Comparison of ENCODE assay signal across 8 cellular contexts in the genomic region with DNA sequence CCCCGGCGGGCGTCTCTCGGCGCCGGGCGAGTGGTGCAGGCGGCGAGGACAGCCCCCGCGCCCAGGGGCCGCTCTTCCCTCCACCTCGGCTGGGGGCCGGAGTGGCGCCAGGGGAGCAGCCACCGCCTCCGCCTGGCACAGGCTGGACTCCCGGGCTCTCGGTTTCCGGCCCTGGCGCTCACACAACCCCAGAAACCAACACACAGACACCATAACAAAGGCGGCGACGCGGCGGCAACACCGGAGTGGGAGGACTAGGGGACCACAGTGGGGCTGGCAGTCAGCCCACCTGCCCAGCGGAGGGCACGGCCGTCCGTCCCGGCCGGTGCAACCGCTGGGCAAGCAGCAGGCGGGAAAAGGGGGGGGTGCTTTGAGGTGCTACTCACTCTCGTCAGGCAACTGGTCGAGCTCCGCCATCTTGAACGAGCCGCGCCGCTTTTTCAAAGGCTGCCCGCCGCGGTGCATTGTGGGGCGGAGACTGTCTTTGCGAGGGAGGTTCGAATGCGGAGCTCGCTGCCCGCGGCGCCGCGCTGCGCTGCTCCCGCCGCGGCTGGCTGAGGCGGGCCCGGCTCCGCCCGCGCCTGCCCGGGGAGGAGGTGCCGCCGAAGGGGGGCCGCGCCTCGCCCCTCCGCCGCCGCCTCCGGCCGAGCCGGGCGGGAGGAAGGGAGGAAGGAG. TPM values are rescaled to one million over a fixed set of nuclear protein-coding genes. Genes with fewer than 3 reads are reported as not detected.
A peak's percentile ranks its signal among the peaks of the same experiment; 100 is the strongest.
DNase-seq lines count a peak whose midpoint lies in the region; ATAC-seq and TF ChIP-seq lines count a peak whose summit lies in the region.

A gene with protein sequence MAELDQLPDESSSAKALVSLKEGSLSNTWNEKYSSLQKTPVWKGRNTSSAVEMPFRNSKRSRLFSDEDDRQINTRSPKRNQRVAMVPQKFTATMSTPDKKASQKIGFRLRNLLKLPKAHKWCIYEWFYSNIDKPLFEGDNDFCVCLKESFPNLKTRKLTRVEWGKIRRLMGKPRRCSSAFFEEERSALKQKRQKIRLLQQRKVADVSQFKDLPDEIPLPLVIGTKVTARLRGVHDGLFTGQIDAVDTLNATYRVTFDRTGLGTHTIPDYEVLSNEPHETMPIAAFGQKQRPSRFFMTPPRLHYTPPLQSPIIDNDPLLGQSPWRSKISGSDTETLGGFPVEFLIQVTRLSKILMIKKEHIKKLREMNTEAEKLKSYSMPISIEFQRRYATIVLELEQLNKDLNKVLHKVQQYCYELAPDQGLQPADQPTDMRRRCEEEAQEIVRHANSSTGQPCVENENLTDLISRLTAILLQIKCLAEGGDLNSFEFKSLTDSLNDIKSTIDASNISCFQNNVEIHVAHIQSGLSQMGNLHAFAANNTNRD (minus strand): TSS at position 442 of the 675 bp plus-strand sequence. CDS start 25 bp downstream, at position 417.

- no peaks in the 10 kb centered on the region for H3K36me3 Mint-ChIP-seq in endodermal cell (ENCODE audit: low read depth)

- ATAC-seq in GM21360 (IDR thresholded peaks at IDR 0.05; ENCODE audit: unreplicated experiment) = peak; percentile 68

- peaks cover 24% of the 10 kb centered on the region for H3K27me3 Mint-ChIP-seq in endodermal cell (ENCODE audit: insufficient read depth)

- H3K4me1 Mint-ChIP-seq in endodermal cell = peaks cover 26% of the 10 kb centered on the region

- H3K36me3 ChIP-seq in endodermal cell (ENCODE audit: control insufficient read depth, insufficient read depth, low read length) = no peaks in the 10 kb centered on the region
- H3K36me3 ChIP-seq in mesodermal cell (ENCODE audit: control insufficient read depth, insufficient read depth, low read length) = peaks cover under 1% of the 10 kb centered on the region

- peak within 1 kb of the TSS; percentile 94 for H3K27ac Mint-ChIP-seq in endodermal cell

- H3K4me1 ChIP-seq in endodermal cell (ENCODE audit: control insufficient read depth, insufficient read depth, low read length) (no peaks in the 10 kb centered on the region), mesodermal cell (ENCODE audit: control insufficient read depth, insufficient read depth, low read length, poor library complexity, severe bottlenecking) (peaks cover 16% of the 10 kb centered on the region)

- peak within 1 kb of the TSS; percentile 85 for H3K4me3 Mint-ChIP-seq in endodermal cell

- peaks cover 32% of the 10 kb centered on the region for H3K27me3 ChIP-seq in endodermal cell (ENCODE audit: control insufficient read depth, insufficient read depth, low read length, poor library complexity, severe bottlenecking)

- H3K27ac ChIP-seq in endodermal cell (ENCODE audit: low read depth, low read length) (peak within 1 kb of the TSS; percentile 89), mesodermal cell (ENCODE audit: low read depth, low read length, severe bottlenecking) (peak within 1 kb of the TSS; percentile 90)

- peaks cover 1% of the 10 kb centered on the region for H3K9me3 Mint-ChIP-seq in endodermal cell

- H3K4me3 ChIP-seq in endodermal cell (ENCODE audit: low read length) (peak within 1 kb of the TSS; percentile 94), mesodermal cell (ENCODE audit: extremely low read depth, insufficient read depth, low read length, poor library complexity, severe bottlenecking) (peak within 1 kb of the TSS; percentile 93)

- peak within 1 kb of the TSS; percentile 94 for H3K9ac ChIP-seq in endodermal cell (ENCODE audit: extremely low read depth, low read length, poor library complexity, severe bottlenecking)

- H3K9me3 ChIP-seq in endodermal cell (ENCODE audit: control insufficient read depth, low read length) (peaks cover 2% of the 10 kb centered on the region), mesodermal cell (ENCODE audit: control insufficient read depth, low read length) (no peaks in the 10 kb centered on the region)

- DNase-seq in COR-L47 (lab: John Stamatoyannopoulos, UW) (peak; percentile 92), HT1080 (ENCODE audit: low read depth) (peak; percentile 81), NOMO-1 treated with dmso at 0.1 percent for 144 hours (lab: John Stamatoyannopoulos, UW; ENCODE audit: unreplicated experiment) (peak; percentile 83), endodermal cell (peak; percentile 99)
- peak; percentile 79 to 92 (median 80) for DNase-seq in activated CD8-positive, alpha-beta memory T cell treated with anti-CD3 and anti-CD28 coated beads for 48 hours (ENCODE audit: low read depth in 2 of 3, low spot score in 2 of 3)
- DNase-seq in stimulated activated CD8-positive, alpha-beta memory T cell treated with anti-CD3 and anti-CD28 coated beads, Interleukin-15, amount 100 ng/mL, for 1 hour (ENCODE audit: low read depth) = peak; percentile 87

- no peak for TF ChIP-seq CTCF in endodermal cell (conservative IDR thresholded peaks at IDR 0.05)

- 0% methylated on average over 18 to 77 of the region's 77 CpGs for WGBS in endodermal cell (ENCODE audit: insufficient coverage in 1 of 2, insufficient read length in 1 of 2), 2 experiments
- WGBS in mesodermal cell (ENCODE audit: insufficient coverage in 2 of 2), 2 experiments = 0 to 1% methylated on average over 41 to 43 of the region's 77 CpGs

RNA-seq across cellular contexts. Expression of the gene that starts here (rescaled TPM):
- 11.5 and 12.1 TPM in 2 replicates for total RNA-seq in HT1080 (2014; rRNA removed; shearing (Covaris generic))
- 8.6 and 10.7 TPM in 2 replicates for polyA plus RNA-seq in HT1080 (2015; cell fraction: cytosol; rRNA removed)
- polyA plus RNA-seq in HT1080 (2015; cell fraction: nucleus; rRNA removed) = 16.4 and 19.3 TPM in 2 replicates
- 10 to 100 TPM in 1 of 2 donors, 1 to 10 TPM in 1; 9.9 to 11.3 TPM for total RNA-seq in endodermal cell
- polyA plus RNA-seq in endodermal cell (2013, experiment 1 of 2) = 15.9 TPM
- polyA plus RNA-seq in endodermal cell (2013, experiment 2 of 2) = 15.4 TPM
- 10.9 TPM for polyA plus RNA-seq in mesodermal cell (2013, experiment 1 of 2)
- polyA plus RNA-seq in mesodermal cell (2013, experiment 2 of 2) = 13.7 TPM

Comparison
In these comparisons a context has a peak if more than half of its experiments do, and no peak if none do; other contexts are left out.
1. Peak in every context shown above with its lines: DNase-seq, ATAC-seq, H3K4me3 ChIP-seq and H3K27ac ChIP-seq.